ENCODE assay signal across 1 cellular context in the genomic region with DNA sequence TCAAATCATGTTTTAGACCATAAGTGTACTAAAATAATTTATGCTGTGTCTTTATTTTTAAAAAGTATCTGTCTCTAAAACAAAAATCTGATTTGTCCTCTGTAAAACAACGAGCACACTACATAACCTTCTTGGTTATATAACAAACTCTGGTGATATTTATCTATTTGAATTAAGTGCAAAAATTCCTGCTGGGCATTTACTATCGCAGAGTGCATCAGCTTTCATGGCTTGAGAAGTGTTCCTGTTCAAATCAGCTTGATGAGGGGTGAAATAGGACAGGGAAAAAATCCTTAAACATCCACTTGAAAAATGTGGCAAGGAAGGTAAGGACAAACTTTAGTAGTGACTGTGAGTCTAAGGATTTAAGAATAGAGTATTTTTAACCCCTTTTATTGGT.
A peak's percentile ranks its signal among the peaks of the same experiment; 100 is the strongest.
TF ChIP-seq lines count a peak whose summit lies in the region.

No MANE protein-coding gene starts in this region.

TF ChIP-seq in SK-N-SH, 30 proteins besides CTCF, POLR2A, EP300 and RAD21 (continued from another document):
- TF ChIP-seq TCF12 (IDR thresholded peaks at IDR 0.05) (no peak), NFIC (IDR thresholded peaks at IDR 0.05; ENCODE audit: borderline replicate concordance) (no peak), CHD2 (IDR thresholded peaks at IDR 0.05; ENCODE audit: low read length, partially characterized antibody) (peak; percentile 48)
TF ChIP-seq in SK-N-SH: peak in this region for 4.
